ENCODE assay signal across 8 cellular contexts in genomic region chr1:120121830-120122559, GRCh38.
DNase-seq lines count a peak whose midpoint lies in the region; ATAC-seq and TF ChIP-seq lines count a peak whose summit lies in the region.
"Not testable (repeated sequence)": the region's sequence is repeated elsewhere in the genome, so short reads cannot be mapped to it uniquely, and the experiment has no call there.

No MANE protein-coding gene starts in this region.

- H3K27me3 Mint-ChIP-seq in effector memory CD8-positive, alpha-beta T cell = not testable (repeated sequence)

- H3K9me2 ChIP-seq in MM.1S (replicated peaks; ENCODE audit: insufficient read depth, low read length) = not testable (repeated sequence)

- not testable (repeated sequence) for H3K79me2 ChIP-seq in MM.1S (ENCODE audit: low read length)

- not testable (repeated sequence) for H3K4me2 ChIP-seq in MM.1S (ENCODE audit: low read depth, low read length)

- H3K4me1 ChIP-seq in MM.1S (ENCODE audit: low read length) = not testable (repeated sequence)

- not testable (repeated sequence) for H3K9ac ChIP-seq in MM.1S (ENCODE audit: low read length)

- DNase-seq in AML-193 (lab: John Stamatoyannopoulos, UW) = peak; percentile 61 to 66
- DNase-seq in MM.1S = peak; percentile 29
- DNase-seq in effector memory CD8-positive, alpha-beta T cell = not testable (repeated sequence)

- not testable (repeated sequence) for H3K36me3 ChIP-seq in MM.1S (replicated peaks; ENCODE audit: insufficient read depth, low read length)

- H3K27ac ChIP-seq in MM.1S (ENCODE audit: low read length) = not testable (repeated sequence)

- H3K4me1 Mint-ChIP-seq in effector memory CD8-positive, alpha-beta T cell (ENCODE audit: low read depth in 2 of 2) = not testable (repeated sequence)

- not testable (repeated sequence) for H3K4me3 ChIP-seq in MM.1S (ENCODE audit: low read length)

- peak overlapping the region; percentile 43 to 66 for H3K4me3 Mint-ChIP-seq in effector memory CD8-positive, alpha-beta T cell

- not testable (repeated sequence) for H3K9me3 Mint-ChIP-seq in effector memory CD8-positive, alpha-beta T cell

- not testable (repeated sequence) for H2AFZ ChIP-seq in MM.1S (ENCODE audit: low read length)

- H3K27ac Mint-ChIP-seq in effector memory CD8-positive, alpha-beta T cell = peak overlapping the region; percentile 12 to 86

- H3K27me3 ChIP-seq in MM.1S (replicated peaks; ENCODE audit: insufficient read depth, low read length) = not testable (repeated sequence)

- ATAC-seq in GM18861 (IDR thresholded peaks at IDR 0.05; ENCODE audit: unreplicated experiment) (peak; percentile 73), GM21360 (IDR thresholded peaks at IDR 0.05; ENCODE audit: unreplicated experiment) (peak; percentile 71), HG02763 (IDR thresholded peaks at IDR 0.05; ENCODE audit: unreplicated experiment) (peak; percentile 58), HG03159 (IDR thresholded peaks at IDR 0.05; ENCODE audit: unreplicated experiment) (peak; percentile 78)
- ATAC-seq in activated CD4-positive, CD25-positive, alpha-beta regulatory T cell treated with anti-CD3 and anti-CD28 coated beads, Interleukin-2, amount 50 U/mL, for 24 hours = peak; percentile 68 to 80
- ATAC-seq in effector memory CD8-positive, alpha-beta T cell (replicated peaks) = peak; percentile 68

- not testable (repeated sequence) for H3K9me3 ChIP-seq in MM.1S (replicated peaks; ENCODE audit: insufficient read depth, low read length)

- not testable (repeated sequence) for H4K20me1 ChIP-seq in MM.1S (ENCODE audit: insufficient read depth, low read length)

- not testable (repeated sequence) for H3F3A ChIP-seq in MM.1S (ENCODE audit: insufficient read depth, low read length)

- not testable (repeated sequence) for H3K36me3 Mint-ChIP-seq in effector memory CD8-positive, alpha-beta T cell (ENCODE audit: insufficient read depth)

- TF ChIP-seq CTCF in MM.1S (IDR thresholded peaks at IDR 0.05; ENCODE audit: low read length) = not testable (repeated sequence)
